Comparison of ENCODE assay signal across 10 cellular contexts in the genomic region with DNA sequence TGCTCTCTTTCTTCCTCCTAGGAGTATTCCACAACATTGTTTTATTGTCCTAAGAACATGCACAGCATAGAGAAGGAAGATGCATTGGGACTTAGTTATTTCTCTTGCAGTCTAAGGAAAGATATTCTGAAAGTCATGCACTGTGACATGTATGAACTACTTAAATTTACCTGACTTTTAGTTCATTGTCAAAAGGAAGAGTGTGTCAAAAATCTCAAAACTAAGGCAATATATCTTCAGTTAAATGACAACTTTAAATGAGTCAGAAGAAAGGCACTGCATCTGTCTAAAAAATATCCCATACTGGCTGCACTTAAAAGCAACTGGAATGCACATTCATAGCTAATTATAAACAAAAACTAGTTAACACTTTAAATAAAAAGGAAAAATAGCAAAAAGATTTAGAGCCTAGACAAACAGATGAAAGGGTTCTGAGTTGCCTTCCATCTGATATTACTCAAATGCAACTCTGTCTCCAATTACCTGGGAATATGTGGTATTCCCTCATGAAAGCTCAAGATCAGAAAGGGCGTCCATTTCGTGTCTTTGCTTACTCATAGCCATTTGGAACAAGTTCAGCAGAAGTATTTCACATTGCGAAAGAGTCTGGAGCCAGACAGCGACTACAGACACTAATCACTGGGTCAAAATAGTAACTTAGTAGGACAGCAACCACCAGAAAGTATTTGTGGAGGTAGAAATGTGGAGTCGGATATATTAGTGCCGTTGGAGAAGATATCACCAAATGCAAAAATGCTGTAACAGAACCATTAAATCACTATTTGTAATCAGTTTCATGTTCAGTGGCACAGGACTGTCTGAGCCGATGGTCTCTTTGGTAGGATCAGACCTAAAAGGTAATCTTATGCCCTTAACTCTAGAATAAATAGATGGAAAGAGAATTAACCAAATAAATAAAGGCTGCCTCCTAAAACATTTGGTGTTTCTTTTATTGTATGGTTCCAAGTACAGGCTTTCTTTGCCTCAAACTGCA.
DNase-seq lines count a peak whose midpoint lies in the region; ATAC-seq and TF ChIP-seq lines count a peak whose summit lies in the region.
"Had no signal": no experiment of that assay in that cellular context is flagged by ENCODE, and none has a peak within 500 bp of the region (broad histone marks: within the 10 kb centered on the region; RNA-seq: fewer than 3 reads in every experiment).

No MANE protein-coding gene starts in this region.

- H3K4me1 ChIP-seq in GM23248 (ENCODE audit: insufficient read depth) (peaks cover 39% of the 10 kb centered on the region), SK-N-SH (ENCODE audit: control insufficient read depth in 1 of 2, insufficient read depth in 2 of 2, low read depth in 1 of 2, low read length in 1 of 2) (peaks cover 0 to 14% of the 10 kb centered on the region in 2 experiments; a peak in 2 of 4 replicates), A673 (ENCODE audit: insufficient read depth, low read length, poor library complexity, severe bottlenecking) (no peaks in the 10 kb centered on the region)

- H3F3A ChIP-seq in GM23248 (ENCODE audit: insufficient read depth): peaks cover 50% of the 10 kb centered on the region
- H3F3A ChIP-seq in SK-N-SH (replicated peaks; ENCODE audit: insufficient read depth): peaks cover 57% of the 10 kb centered on the region

- H3K4me2 ChIP-seq in GM23248 (ENCODE audit: unreplicated experiment) (peak overlapping the region; percentile 31), SK-N-SH (peak overlapping the region; percentile 6)

- POLR2A ChIA-PET in SK-N-SH (lab: Yijun Ruan, JAX): no interaction called here
- POLR2A ChIA-PET in A673 (lab: Charles Lee; ENCODE audit: low non-redundant PET): no interaction called here

- peak; percentile 94 for DNase-seq in GM23248
- DNase-seq in SK-N-SH: no peak
- peak; percentile 89 to 94 for DNase-seq in foreskin fibroblast
- peak; percentile 84 for DNase-seq in stromal cell of bone marrow (ENCODE audit: low read depth)
- DNase-seq in germinal center (ENCODE audit: low spot score): no peak
- DNase-seq in A673 (ENCODE audit: low spot score): no peak
- DNase-seq: DND-41, NCI-H2029, T-helper 2 cell had no signal

- H3K9ac ChIP-seq in GM23248: peak overlapping the region; percentile 48
- peak overlapping the region; percentile 27; the same call in 1 of the 2 replicates for H3K9ac ChIP-seq in SK-N-SH

- no TSS peak for BruUV-seq in A673 (replicated peaks; lab: Mats Ljungman, UMichigan)

- in situ Hi-C loops in GM23248 (cut with MboI): no loop called here

- H3K9me3 ChIP-seq in GM23248 (ENCODE audit: low read depth): peaks cover 4% of the 10 kb centered on the region
- peaks cover 6% of the 10 kb centered on the region; the same call in 1 of the 2 replicates for H3K9me3 ChIP-seq in SK-N-SH
- no peaks in the 10 kb centered on the region for H3K9me3 ChIP-seq in A673 (ENCODE audit: low read depth, low read length, poor library complexity, severe bottlenecking)

- TF ChIP-seq CTCF in SK-N-SH (IDR thresholded peaks at IDR 0.05): no peak
- TF ChIP-seq CTCF in foreskin fibroblast (IDR thresholded peaks at IDR 0.05; ENCODE audit: low read depth, low read length): no peak
- no peak for TF ChIP-seq CTCF in A673 (conservative IDR thresholded peaks at IDR 0.05; ENCODE audit: low read depth, low read length)

- no peaks in the 10 kb centered on the region for H3K9me2 ChIP-seq in GM23248 (ENCODE audit: insufficient read depth)
- no peaks in the 10 kb centered on the region for H3K9me2 ChIP-seq in SK-N-SH

- H3K36me3 ChIP-seq in GM23248 (ENCODE audit: low read depth) (peaks cover 38% of the 10 kb centered on the region), SK-N-SH (replicated peaks in 1 of 2; ENCODE audit: control insufficient read depth in 1 of 2, insufficient read depth in 2 of 2, low read length in 1 of 2) (peaks cover 0 to 37% of the 10 kb centered on the region in 2 experiments), A673 (ENCODE audit: insufficient read depth, low read length, poor library complexity, severe bottlenecking) (no peaks in the 10 kb centered on the region)

- H2AFZ ChIP-seq in GM23248: no peak overlapping the region
- peak overlapping the region; percentile 10 for H2AFZ ChIP-seq in SK-N-SH (ENCODE audit: low read depth)

- ATAC-seq in activated CD4-positive, CD25-positive, alpha-beta regulatory T cell treated with anti-CD3 and anti-CD28 coated beads, Interleukin-2, amount 50 U/mL, for 24 hours: no peak

- H3K27ac ChIP-seq in GM23248 (peak overlapping the region; percentile 84), SK-N-SH (ENCODE audit: low read depth in 2 of 2, low read length in 1 of 2) (peak overlapping the region; percentile 83 to 90; a peak in 3 of 4 replicates), A673 (ENCODE audit: low read depth, low read length, poor library complexity, severe bottlenecking) (no peak overlapping the region)

- peak; percentile 5 to 91; a peak in 2 of 4 replicates for TF ChIP-seq EP300 in SK-N-SH (IDR thresholded peaks at IDR 0.05; ENCODE audit: borderline replicate concordance in 1 of 2, low read depth in 1 of 2, low read length in 1 of 2)

- peaks cover 4% of the 10 kb centered on the region for H3K79me2 ChIP-seq in GM23248 (ENCODE audit: insufficient read depth)
- H3K79me2 ChIP-seq in SK-N-SH (ENCODE audit: insufficient read depth): peaks cover 14% of the 10 kb centered on the region

- no peaks in the 10 kb centered on the region for H4K20me1 ChIP-seq in GM23248 (ENCODE audit: insufficient read depth)
- no peaks in the 10 kb centered on the region for H4K20me1 ChIP-seq in SK-N-SH (ENCODE audit: insufficient read depth)

- intact Hi-C loops in A673 (cut with micrococcal nuclease; ENCODE audit: unreplicated experiment): no loop called here

- no peak for TF ChIP-seq RAD21 in SK-N-SH (IDR thresholded peaks at IDR 0.05; ENCODE audit: low read length)

- CTCF ChIA-PET in SK-N-SH (lab: Yijun Ruan, JAX) (interaction anchor here (0.9 to 1.3 kb wide), 4 partner anchors 16 to 198 kb away, joined by 3 read pairs; no protein-coding TSS in a partner anchor), A673 (lab: Charles Lee) (no interaction called here)

- 6% methylated on average over 7 of the region's 7 CpGs for WGBS in GM23248 (ENCODE audit: low coverage in 1 of 2, low lambda C conversion rate in 2 of 2, missing lambda C conversion rate in 2 of 2), 2 experiments
- 17% methylated on average over 7 of the region's 7 CpGs for WGBS in SK-N-SH (ENCODE audit: low lambda C conversion rate)

- H3K27me3 ChIP-seq in GM23248 (replicated peaks; ENCODE audit: insufficient read depth) (no peaks in the 10 kb centered on the region), SK-N-SH (ENCODE audit: insufficient read depth) (no peaks in the 10 kb centered on the region), A673 (replicated peaks; ENCODE audit: insufficient read depth, low read depth, low read length, poor library complexity) (peaks cover 6% of the 10 kb centered on the region)

- no peak overlapping the region for H3K4me3 ChIP-seq in GM23248
- peak overlapping the region in 1 of 2 experiments; percentile 6; a peak in 2 of 4 replicates for H3K4me3 ChIP-seq in SK-N-SH (ENCODE audit: low read depth in 2 of 2, low read length in 1 of 2)
- no peak overlapping the region for H3K4me3 ChIP-seq in foreskin fibroblast (ENCODE audit: low read depth in 1 of 2, low read length in 2 of 2)
- no peak overlapping the region for H3K4me3 ChIP-seq in A673 (ENCODE audit: low read depth, low read length, poor library complexity, severe bottlenecking)

TF ChIP-seq in SK-N-SH, 30 proteins besides CTCF, POLR2A, EP300 and RAD21 (continues in another document):
- TF ChIP-seq TCF12 (IDR thresholded peaks at IDR 0.05) (peak; percentile 79), MEF2A (IDR thresholded peaks at IDR 0.05; ENCODE audit: borderline replicate concordance, low read depth) (peak; percentile 35; the same call in 1 of the 2 replicates), TEAD4 (IDR thresholded peaks at IDR 0.05; ENCODE audit: borderline replicate concordance, insufficient read depth) (peak; percentile 81), POLR2AphosphoS5 (IDR thresholded peaks at IDR 0.05; ENCODE audit: low read depth, low read length) (peak; percentile 40; the same call in 1 of the 2 replicates), SIN3A (IDR thresholded peaks at IDR 0.05; ENCODE audit: borderline replicate concordance, low read depth, low read length) (0 out of 2 replicates have a peak, but pooled peaks have one; percentile 46), RXRA (IDR thresholded peaks at IDR 0.05; ENCODE audit: borderline replicate concordance, low read depth) (0 out of 2 replicates have a peak, but pooled peaks have one; percentile 38)
- TF ChIP-seq, protein P1, sequence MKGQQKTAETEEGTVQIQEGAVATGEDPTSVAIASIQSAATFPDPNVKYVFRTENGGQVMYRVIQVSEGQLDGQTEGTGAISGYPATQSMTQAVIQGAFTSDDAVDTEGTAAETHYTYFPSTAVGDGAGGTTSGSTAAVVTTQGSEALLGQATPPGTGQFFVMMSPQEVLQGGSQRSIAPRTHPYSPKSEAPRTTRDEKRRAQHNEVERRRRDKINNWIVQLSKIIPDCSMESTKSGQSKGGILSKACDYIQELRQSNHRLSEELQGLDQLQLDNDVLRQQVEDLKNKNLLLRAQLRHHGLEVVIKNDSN (IDR thresholded peaks at IDR 0.05; ENCODE audit: borderline replicate concordance, low read depth): no peak
- TF ChIP-seq, protein P2, sequence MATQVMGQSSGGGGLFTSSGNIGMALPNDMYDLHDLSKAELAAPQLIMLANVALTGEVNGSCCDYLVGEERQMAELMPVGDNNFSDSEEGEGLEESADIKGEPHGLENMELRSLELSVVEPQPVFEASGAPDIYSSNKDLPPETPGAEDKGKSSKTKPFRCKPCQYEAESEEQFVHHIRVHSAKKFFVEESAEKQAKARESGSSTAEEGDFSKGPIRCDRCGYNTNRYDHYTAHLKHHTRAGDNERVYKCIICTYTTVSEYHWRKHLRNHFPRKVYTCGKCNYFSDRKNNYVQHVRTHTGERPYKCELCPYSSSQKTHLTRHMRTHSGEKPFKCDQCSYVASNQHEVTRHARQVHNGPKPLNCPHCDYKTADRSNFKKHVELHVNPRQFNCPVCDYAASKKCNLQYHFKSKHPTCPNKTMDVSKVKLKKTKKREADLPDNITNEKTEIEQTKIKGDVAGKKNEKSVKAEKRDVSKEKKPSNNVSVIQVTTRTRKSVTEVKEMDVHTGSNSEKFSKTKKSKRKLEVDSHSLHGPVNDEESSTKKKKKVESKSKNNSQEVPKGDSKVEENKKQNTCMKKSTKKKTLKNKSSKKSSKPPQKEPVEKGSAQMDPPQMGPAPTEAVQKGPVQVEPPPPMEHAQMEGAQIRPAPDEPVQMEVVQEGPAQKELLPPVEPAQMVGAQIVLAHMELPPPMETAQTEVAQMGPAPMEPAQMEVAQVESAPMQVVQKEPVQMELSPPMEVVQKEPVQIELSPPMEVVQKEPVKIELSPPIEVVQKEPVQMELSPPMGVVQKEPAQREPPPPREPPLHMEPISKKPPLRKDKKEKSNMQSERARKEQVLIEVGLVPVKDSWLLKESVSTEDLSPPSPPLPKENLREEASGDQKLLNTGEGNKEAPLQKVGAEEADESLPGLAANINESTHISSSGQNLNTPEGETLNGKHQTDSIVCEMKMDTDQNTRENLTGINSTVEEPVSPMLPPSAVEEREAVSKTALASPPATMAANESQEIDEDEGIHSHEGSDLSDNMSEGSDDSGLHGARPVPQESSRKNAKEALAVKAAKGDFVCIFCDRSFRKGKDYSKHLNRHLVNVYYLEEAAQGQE (IDR thresholded peaks at IDR 0.05; ENCODE audit: low read depth, low read length): no peak

Comparison
In these comparisons a context has a peak if more than half of its experiments do, and no peak if none do; other contexts are left out.
1. DNase-seq: peak in GM23248 (single experiment), foreskin fibroblast (2 of 2) and stromal cell of bone marrow (single experiment); none in SK-N-SH (single experiment), germinal center (single experiment) and A673 (single experiment).